In the genomic region with DNA sequence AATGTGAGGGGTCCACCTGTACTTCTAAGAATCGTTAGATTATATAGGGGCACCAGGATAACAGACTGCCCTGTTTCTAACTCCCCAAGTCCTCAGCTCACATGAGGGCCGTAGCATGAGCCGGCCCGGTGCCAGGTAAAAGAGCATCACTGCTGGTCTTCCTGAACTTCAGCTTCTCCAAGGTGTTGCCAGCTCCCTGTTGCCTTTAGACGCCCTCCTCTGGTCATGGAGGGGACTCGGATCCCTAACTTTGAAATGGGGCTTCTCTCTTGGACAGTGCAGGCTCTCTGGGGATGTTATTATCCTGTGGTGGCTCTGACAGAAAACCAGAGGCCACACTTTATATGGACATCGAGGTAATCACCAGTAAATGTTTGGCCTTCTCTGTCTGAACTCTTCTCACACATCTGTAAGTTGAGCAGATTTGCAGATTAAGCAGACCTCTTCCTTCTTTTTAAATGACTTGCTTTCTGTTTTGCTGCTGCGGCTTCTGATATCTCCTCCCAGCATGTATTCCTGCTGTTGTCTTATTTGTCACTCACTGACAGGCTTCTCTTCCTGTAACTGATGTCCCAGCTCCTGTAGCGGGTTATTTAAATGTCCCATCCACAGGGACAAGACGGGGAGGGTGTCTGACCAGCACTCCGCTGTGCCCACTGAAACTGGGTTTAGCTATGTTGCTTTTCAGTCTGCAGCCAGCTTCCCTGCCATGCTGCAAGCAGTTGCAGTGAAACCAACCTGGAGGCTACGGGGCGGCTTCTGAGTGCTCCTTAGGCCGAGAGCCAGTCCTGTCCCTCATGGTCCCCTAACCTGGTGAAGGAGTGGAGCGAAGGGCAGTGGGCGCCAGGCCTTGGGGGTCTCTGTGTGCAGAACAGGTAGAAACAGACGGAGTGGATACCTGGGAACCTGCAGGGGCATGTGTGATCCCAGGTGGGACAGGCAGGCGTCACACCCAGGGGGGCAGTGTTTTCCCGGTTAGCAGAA, we compare ENCODE assay signal across 8 cellular contexts. TPM values are rescaled to one million over a fixed set of nuclear protein-coding genes. Genes with fewer than 3 reads are reported as not detected.
DNase-seq lines count a peak whose midpoint lies in the region; ATAC-seq and TF ChIP-seq lines count a peak whose summit lies in the region.

No MANE protein-coding gene starts in this region.

- H3K4me3 ChIP-seq in BE2C (ENCODE audit: low read depth, low read length) (no peak overlapping the region), HUES48 (ENCODE audit: low read depth, low read length) (peak overlapping the region; percentile 31)

- H3K27ac Mint-ChIP-seq in activated naive CD8-positive, alpha-beta T cell treated with anti-CD3 and anti-CD28 coated beads, Interleukin-2, amount 50 U/mL, for 24 hours: peak overlapping the region; percentile 32

- H3K27me3 ChIP-seq in BE2C: no peaks in the 10 kb centered on the region
- no peaks in the 10 kb centered on the region for H3K27me3 ChIP-seq in HUES48 (ENCODE audit: control insufficient read depth, insufficient read depth, low read length)

- no peak for ATAC-seq in activated naive CD8-positive, alpha-beta T cell treated with anti-CD3 and anti-CD28 coated beads, Interleukin-2, amount 50 U/mL, for 24 hours
- peak; percentile 50 for ATAC-seq in left lobe of liver
- no peak for ATAC-seq in GM18517 (IDR thresholded peaks at IDR 0.05; ENCODE audit: unreplicated experiment)

- no peaks in the 10 kb centered on the region for H3K9me3 ChIP-seq in BE2C
- H3K9me3 ChIP-seq in HUES48 (ENCODE audit: control insufficient read depth, insufficient read depth, low read length): no peaks in the 10 kb centered on the region

- H3K27ac ChIP-seq in HUES48 (ENCODE audit: low read depth, low read length): peak overlapping the region; percentile 77

- H3K4me1 Mint-ChIP-seq in activated naive CD8-positive, alpha-beta T cell treated with anti-CD3 and anti-CD28 coated beads, Interleukin-2, amount 50 U/mL, for 24 hours: peaks cover 87% of the 10 kb centered on the region

- DNase-seq in BE2C: peak; percentile 43
- DNase-seq in activated naive CD8-positive, alpha-beta T cell treated with anti-CD3 and anti-CD28 coated beads, Interleukin-2, amount 50 U/mL, for 24 hours: no peak
- no peak for DNase-seq in left lobe of liver (ENCODE audit: low spot score)
- DNase-seq in EL: no peak
- DNase-seq in foreskin melanocyte: no peak
- DNase-seq in activated gamma-delta T cell (lab: John Stamatoyannopoulos, UW): no peak

- H3K4me3 Mint-ChIP-seq in activated naive CD8-positive, alpha-beta T cell treated with anti-CD3 and anti-CD28 coated beads, Interleukin-2, amount 50 U/mL, for 24 hours: no peak overlapping the region

- H3K9me3 Mint-ChIP-seq in activated naive CD8-positive, alpha-beta T cell treated with anti-CD3 and anti-CD28 coated beads, Interleukin-2, amount 50 U/mL, for 24 hours: no peaks in the 10 kb centered on the region

- H3K9ac ChIP-seq in HUES48 (ENCODE audit: low read depth, low read length): no peak overlapping the region

- no peaks in the 10 kb centered on the region for H3K27me3 Mint-ChIP-seq in activated naive CD8-positive, alpha-beta T cell treated with anti-CD3 and anti-CD28 coated beads, Interleukin-2, amount 50 U/mL, for 24 hours

- peaks cover 27% of the 10 kb centered on the region for H3K36me3 Mint-ChIP-seq in activated naive CD8-positive, alpha-beta T cell treated with anti-CD3 and anti-CD28 coated beads, Interleukin-2, amount 50 U/mL, for 24 hours (ENCODE audit: low read depth)

- TF ChIP-seq CTCF in BE2C (IDR thresholded peaks at IDR 0.05; ENCODE audit: low read depth, low read length): peak; percentile 66

- H3K36me3 ChIP-seq in BE2C: peaks cover 4% of the 10 kb centered on the region
- H3K36me3 ChIP-seq in HUES48 (ENCODE audit: control insufficient read depth, insufficient read depth, low read length): peaks cover 27% of the 10 kb centered on the region; the same call in 1 of the 2 replicates

- H3K4me1 ChIP-seq in BE2C (no peaks in the 10 kb centered on the region), HUES48 (ENCODE audit: control insufficient read depth, insufficient read depth, low read length) (peaks cover 27% of the 10 kb centered on the region)

RNA-seq across cellular contexts. Expression of gene TSSK6, which starts 39.2 kb away (rescaled TPM):
- 1.5 TPM for polyA plus RNA-seq in BE2C (2012; ENCODE audit: insufficient read depth, insufficient read length, low read depth)
- 1.8 TPM for total RNA-seq in left lobe of liver

RNA-seq across cellular contexts. Expression of gene NDUFA13, which starts 39.9 kb away (rescaled TPM):
- polyA plus RNA-seq in BE2C (2012; ENCODE audit: insufficient read depth, insufficient read length, low read depth): 1,465 TPM
- total RNA-seq in left lobe of liver: 200 TPM

RNA-seq across cellular contexts. Expression of gene YJEFN3, which starts 52.6 kb away (rescaled TPM):
- 2.4 TPM for polyA plus RNA-seq in BE2C (2012; ENCODE audit: insufficient read depth, insufficient read length, low read depth)
- 5.9 TPM for total RNA-seq in left lobe of liver
